9 cellular contexts compared by ENCODE assay signal in genomic region chr6:148530394-148530923, GRCh38.
A peak's percentile ranks its signal among the peaks of the same experiment; 100 is the strongest.
DNase-seq lines count a peak whose midpoint lies in the region; ATAC-seq, FAIRE-seq and TF ChIP-seq lines count a peak whose summit lies in the region.
"Had no signal": no experiment of that assay in that cellular context is flagged by ENCODE, and none has a peak within 500 bp of the region (broad histone marks: within the 10 kb centered on the region; RNA-seq: fewer than 3 reads in every experiment).

No MANE protein-coding gene starts in this region.

- no peaks in the 10 kb centered on the region for H3K4me1 Mint-ChIP-seq in natural killer cell treated with Interleukin-12 subunit alpha and Interleukin-12 subunit beta and Interleukin-15 and Interleukin-18, amount 100 ng/mL, for 72 hours (ENCODE audit: low read depth in 2 of 2)

- H3K4me2 ChIP-seq in PC-3 (ENCODE audit: low read length): peak overlapping the region; percentile 70
- H3K4me2 ChIP-seq: PC-9 had no signal

- no TSS peak for BruUV-seq in PC-3 (replicated peaks; lab: Mats Ljungman, UMichigan)

- H3K4me1 ChIP-seq in PC-3 (ENCODE audit: insufficient read depth, low read length): peaks cover 21% of the 10 kb centered on the region

- peak overlapping the region; percentile 89 for H2AFZ ChIP-seq in PC-3 (ENCODE audit: low read length)
- H2AFZ ChIP-seq: PC-9 had no signal

- FAIRE-seq in GM12891 (lab: Jason Lieb, UNC): no peak

- H3K9me2 ChIP-seq in PC-3 (replicated peaks; ENCODE audit: low read length): no peaks in the 10 kb centered on the region

- CTCF ChIA-PET in PC-3 (lab: Charles Lee): interaction anchor here (0.7 kb wide), 1 partner anchor 353 kb away, joined by 4 read pairs; no protein-coding TSS in a partner anchor

- no peaks in the 10 kb centered on the region for H4K20me1 ChIP-seq in PC-3 (ENCODE audit: low read length)

- no peak overlapping the region for H3K27ac Mint-ChIP-seq in natural killer cell treated with Interleukin-12 subunit alpha and Interleukin-12 subunit beta and Interleukin-15 and Interleukin-18, amount 100 ng/mL, for 72 hours

- DNase-seq in GM12891 (ENCODE audit: insufficient read length, low spot score) (no peak), PC-3 (peak; percentile 32), foreskin fibroblast (peak; percentile 90 to 92), putamen (ENCODE audit: low spot score) (peak; percentile 70), HK-2 (ENCODE audit: unreplicated experiment) (no peak), Kasumi-1 (lab: John Stamatoyannopoulos, UW) (no peak)
- no peak for DNase-seq in natural killer cell treated with Interleukin-12 subunit alpha and Interleukin-12 subunit beta and Interleukin-15 and Interleukin-18, amount 100 ng/mL, for 72 hours (ENCODE audit: low spot score)

- H3K79me2 ChIP-seq in PC-3 (ENCODE audit: low read length): no peaks in the 10 kb centered on the region

- no peak for TF ChIP-seq POLR2A in GM12891 (IDR thresholded peaks at IDR 0.05; ENCODE audit: low read depth, low read length)

- no peaks in the 10 kb centered on the region for H3K36me3 ChIP-seq in PC-3 (ENCODE audit: low read depth, low read length)

- H3K9me3 ChIP-seq in PC-3 (ENCODE audit: low read length): no peaks in the 10 kb centered on the region

- no peaks in the 10 kb centered on the region for H3K36me3 Mint-ChIP-seq in natural killer cell treated with Interleukin-12 subunit alpha and Interleukin-12 subunit beta and Interleukin-15 and Interleukin-18, amount 100 ng/mL, for 72 hours

- H3K27me3 Mint-ChIP-seq in natural killer cell treated with Interleukin-12 subunit alpha and Interleukin-12 subunit beta and Interleukin-15 and Interleukin-18, amount 100 ng/mL, for 72 hours: peaks cover 0 to 7% of the 10 kb centered on the region in 2 donors

- H3K4me3 ChIP-seq in PC-3 (ENCODE audit: low read length) (peak overlapping the region; percentile 39), foreskin fibroblast (ENCODE audit: low read depth in 1 of 2, low read length in 2 of 2) (peak overlapping the region; percentile 18 to 38)
- H3K4me3 ChIP-seq: PC-9 had no signal

- peak; percentile 84 for ATAC-seq in HG02623 (IDR thresholded peaks at IDR 0.05; ENCODE audit: unreplicated experiment)
- ATAC-seq in PC-3: peak; percentile 58
- ATAC-seq in natural killer cell treated with Interleukin-12 subunit alpha and Interleukin-12 subunit beta and Interleukin-15 and Interleukin-18, amount 100 ng/mL, for 72 hours: no peak

- peak overlapping the region; percentile 59 for H3K9ac ChIP-seq in PC-3 (ENCODE audit: low read length)

- POLR2A ChIA-PET in PC-3 (lab: Charles Lee; ENCODE audit: unreplicated experiment): interaction anchor here (0.6 kb wide), 2 partner anchors 104 to 831 kb away, joined by 3 to 9 read pairs; no protein-coding TSS in a partner anchor

- H3K4me3 Mint-ChIP-seq in natural killer cell treated with Interleukin-12 subunit alpha and Interleukin-12 subunit beta and Interleukin-15 and Interleukin-18, amount 100 ng/mL, for 72 hours: no peak overlapping the region

- no peak for TF ChIP-seq CTCF in PC-3 (conservative IDR thresholded peaks at IDR 0.05; ENCODE audit: low read depth, low read length)
- no peak for TF ChIP-seq CTCF in foreskin fibroblast (IDR thresholded peaks at IDR 0.05; ENCODE audit: low read depth, low read length)

- intact Hi-C loops in PC-3 (cut with micrococcal nuclease): no loop called here

- H3F3A ChIP-seq in PC-3 (ENCODE audit: low read length, unreplicated experiment): no peaks in the 10 kb centered on the region

- peak overlapping the region; percentile 70 for H3K27ac ChIP-seq in PC-3 (ENCODE audit: low read length)
- H3K27ac ChIP-seq: PC-9 had no signal

- no peaks in the 10 kb centered on the region for H3K27me3 ChIP-seq in PC-3 (ENCODE audit: low read length)

- no peaks in the 10 kb centered on the region for H3K9me3 Mint-ChIP-seq in natural killer cell treated with Interleukin-12 subunit alpha and Interleukin-12 subunit beta and Interleukin-15 and Interleukin-18, amount 100 ng/mL, for 72 hours

TF ChIP-seq in GM12891, 5 proteins besides CTCF, POLR2A, EP300 and RAD21:
- TF ChIP-seq PAX5 (IDR thresholded peaks at IDR 0.05; ENCODE audit: insufficient read depth, low read length, severe bottlenecking) (no peak), SPI1 (IDR thresholded peaks at IDR 0.05; ENCODE audit: low read depth, low read length) (no peak), POU2F2 (IDR thresholded peaks at IDR 0.05; ENCODE audit: low read depth, low read length) (peak; percentile 67; the same call in 1 of the 2 replicates), TAF1 (IDR thresholded peaks at IDR 0.05; ENCODE audit: low read depth, low read length) (no peak), POLR2AphosphoS5 (IDR thresholded peaks at IDR 0.05; ENCODE audit: low read depth, low read length) (no peak)

Comparison
In these comparisons a context has a peak if more than half of its experiments do, and no peak if none do; other contexts are left out.
1. DNase-seq: peak in PC-3 (single experiment), foreskin fibroblast (2 of 2) and putamen (single experiment); none in GM12891 (single experiment), HK-2 (single experiment), natural killer cell treated with Interleukin-12 subunit alpha and Interleukin-12 subunit beta and Interleukin-15 and Interleukin-18, amount 100 ng/mL, for 72 hours (single experiment) and Kasumi-1 (0 of 2).
2. ATAC-seq: peak in HG02623 (single experiment) and PC-3 (single experiment); none in natural killer cell treated with Interleukin-12 subunit alpha and Interleukin-12 subunit beta and Interleukin-15 and Interleukin-18, amount 100 ng/mL, for 72 hours (0 of 2).